ENCODE assay signal across 9 cellular contexts in the genomic region with DNA sequence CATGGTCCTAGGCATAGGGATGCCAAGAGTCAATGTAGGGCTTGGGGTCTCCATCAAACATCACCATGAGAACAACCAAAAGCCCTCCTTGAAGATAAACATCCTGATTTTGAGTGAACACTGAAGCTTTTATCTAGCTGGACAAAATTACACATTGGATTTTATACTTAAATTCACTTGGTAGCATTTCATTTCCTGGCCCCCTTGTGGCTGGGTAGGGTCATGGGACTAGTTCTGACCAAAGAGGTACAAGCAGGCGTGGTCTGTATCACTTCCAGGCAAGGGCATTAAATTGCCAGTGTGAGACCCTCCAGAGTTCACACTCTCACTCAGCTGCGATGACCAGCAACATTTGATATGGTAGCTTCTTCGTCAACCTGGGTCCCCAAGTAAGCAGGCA.
DNase-seq lines count a peak whose midpoint lies in the region; ATAC-seq and TF ChIP-seq lines count a peak whose summit lies in the region.
"Had no signal": no experiment of that assay in that cellular context is flagged by ENCODE, and none has a peak within 500 bp of the region (broad histone marks: within the 10 kb centered on the region; RNA-seq: fewer than 3 reads in every experiment).

No MANE protein-coding gene starts in this region.

- peak; percentile 61 for ATAC-seq in HG03196 (IDR thresholded peaks at IDR 0.05; ENCODE audit: unreplicated experiment)
- ATAC-seq in GM21447 (IDR thresholded peaks at IDR 0.05; ENCODE audit: unreplicated experiment), result no peak

- H3K9me3 Mint-ChIP-seq in nephron, result peaks cover 10% of the 10 kb centered on the region
- H3K9me3 Mint-ChIP-seq: activated naive CD8-positive, alpha-beta T cell treated with anti-CD3 and anti-CD28 coated beads, Interleukin-2, amount 10 ng/mL, durations not matched to agents 7 days and 5 days had no signal

- in situ Hi-C loops in GM13977 (cut with MboI; ENCODE audit: low pct_unique_long_range_greater_than_20kb, low sequenced_read_pairs, unreplicated experiment), result no loop called here
- in situ Hi-C loops in astrocyte of the cerebellum (cut with HindIII; ENCODE audit: low sequenced_read_pairs), result loop anchor here (25.0 kb wide), 1 partner anchor 1048 kb away; a partner anchor contains a TSS

- TF ChIP-seq CTCF in GM13977 (IDR thresholded peaks at IDR 0.05; ENCODE audit: extremely low read depth, insufficient read depth, missing control alignments) (peak; percentile 46), astrocyte of the cerebellum (IDR thresholded peaks at IDR 0.05; ENCODE audit: low read depth, low read length, missing control alignments) (peak; percentile 39), nephron (IDR thresholded peaks at IDR 0.05; ENCODE audit: unreplicated experiment in 3 of 3) (peak; percentile 14 to 41 (median 22))

- H3K27me3 Mint-ChIP-seq in nephron (ENCODE audit: low read depth), result peaks cover 15% of the 10 kb centered on the region
- H3K27me3 Mint-ChIP-seq: activated naive CD8-positive, alpha-beta T cell treated with anti-CD3 and anti-CD28 coated beads, Interleukin-2, amount 10 ng/mL, durations not matched to agents 7 days and 5 days had no signal

- H3K36me3 Mint-ChIP-seq in nephron (ENCODE audit: low read depth), result no peaks in the 10 kb centered on the region
- H3K36me3 Mint-ChIP-seq: activated naive CD8-positive, alpha-beta T cell treated with anti-CD3 and anti-CD28 coated beads, Interleukin-2, amount 10 ng/mL, durations not matched to agents 7 days and 5 days had no signal

- no peak overlapping the region for H3K27ac Mint-ChIP-seq in nephron
- H3K27ac Mint-ChIP-seq: activated naive CD8-positive, alpha-beta T cell treated with anti-CD3 and anti-CD28 coated beads, Interleukin-2, amount 10 ng/mL, durations not matched to agents 7 days and 5 days had no signal

- H3K4me3 Mint-ChIP-seq in nephron, result no peak overlapping the region
- H3K4me3 Mint-ChIP-seq: activated naive CD8-positive, alpha-beta T cell treated with anti-CD3 and anti-CD28 coated beads, Interleukin-2, amount 10 ng/mL, durations not matched to agents 7 days and 5 days had no signal

- no peak overlapping the region for H3K4me3 ChIP-seq in astrocyte of the cerebellum (ENCODE audit: low read depth, low read length)

- DNase-seq in GM13977 (ENCODE audit: low spot score) (peak; percentile 28), astrocyte of the cerebellum (ENCODE audit: low read depth) (no peak), NCI-H2107 (lab: John Stamatoyannopoulos, UW) (no peak), mesenteric fat pad (ENCODE audit: low spot score) (no peak)
- no peak for DNase-seq in stimulated activated CD8-positive, alpha-beta memory T cell treated with anti-CD3 and anti-CD28 coated beads, Interleukin-4, amount 100 ng/mL, for 48 hours
- DNase-seq: activated naive CD8-positive, alpha-beta T cell treated with anti-CD3 and anti-CD28 coated beads, Interleukin-2, amount 10 ng/mL, durations not matched to agents 7 days and 5 days had no signal

- H3K4me1 Mint-ChIP-seq in nephron, result no peaks in the 10 kb centered on the region
- H3K4me1 Mint-ChIP-seq: activated naive CD8-positive, alpha-beta T cell treated with anti-CD3 and anti-CD28 coated beads, Interleukin-2, amount 10 ng/mL, durations not matched to agents 7 days and 5 days had no signal
